ENCODE assay signal across 29 cellular contexts in the genomic region with DNA sequence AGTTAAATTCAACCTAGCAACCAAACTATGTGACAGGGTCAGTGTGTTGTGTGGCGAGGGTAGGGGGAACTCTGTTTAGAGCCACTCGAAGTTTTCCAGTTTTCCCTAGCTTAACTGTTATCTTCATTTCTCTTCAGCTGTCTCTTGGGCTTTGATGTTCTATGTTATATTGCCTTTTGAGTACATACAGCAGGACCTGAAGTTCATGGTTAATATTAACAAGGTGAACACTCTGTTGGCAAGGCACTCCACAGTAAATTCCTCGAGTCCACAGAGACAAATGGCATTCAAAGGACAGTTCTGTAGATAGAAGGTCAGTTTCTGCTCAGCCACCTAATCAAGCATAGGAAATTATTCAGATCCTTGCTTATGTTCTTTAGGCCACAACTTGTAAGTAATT.
DNase-seq lines count a peak whose midpoint lies in the region; ATAC-seq and TF ChIP-seq lines count a peak whose summit lies in the region.
"Had no signal": no experiment of that assay in that cellular context is flagged by ENCODE, and none has a peak within 500 bp of the region (broad histone marks: within the 10 kb centered on the region; RNA-seq: fewer than 3 reads in every experiment).

No MANE protein-coding gene starts in this region.

- WGBS in aorta, 2 donors = 66 to 70% methylated on average over 3 of the region's 3 CpGs

- H3K27me3 ChIP-seq in left ventricle myocardium inferior (ENCODE audit: low read depth) (no peaks in the 10 kb centered on the region), aorta (ENCODE audit: control insufficient read depth in 1 of 2, insufficient read depth in 2 of 2, low read length in 1 of 2) (no peaks in the 10 kb centered on the region)
- H3K27me3 ChIP-seq: breast epithelium, esophagus squamous epithelium had no signal

- H3K36me3 ChIP-seq in left ventricle myocardium inferior (no peaks in the 10 kb centered on the region), mucosa of descending colon (ENCODE audit: low read depth) (no peaks in the 10 kb centered on the region), aorta (ENCODE audit: control insufficient read depth in 1 of 2, insufficient read depth in 2 of 2, low read length in 1 of 2) (no peaks in the 10 kb centered on the region)
- H3K36me3 ChIP-seq: breast epithelium, esophagus squamous epithelium had no signal

- no peak overlapping the region for H3K27ac Mint-ChIP-seq in activated CD8-positive, alpha-beta T cell treated with anti-CD3 and anti-CD28 coated beads, Interleukin-2, amount 10 ng/mL, durations not matched to agents 7 days and 5 days
- H3K27ac Mint-ChIP-seq: activated CD4-positive, alpha-beta T cell treated with anti-CD3 and anti-CD28 coated beads, Interleukin-2, amount 10 ng/mL, durations not matched to agents 7 days and 5 days; activated naive CD8-positive, alpha-beta T cell treated with anti-CD3 and anti-CD28 coated beads, Interleukin-2, amount 50 U/mL, for 24 hours; B cell; CD8-positive, alpha-beta T cell; endodermal cell; naive B cell had no signal

- H3K9me3 ChIP-seq in left ventricle myocardium inferior (replicated peaks) (no peaks in the 10 kb centered on the region), mucosa of descending colon (no peaks in the 10 kb centered on the region), aorta (ENCODE audit: control insufficient read depth, low read length) (no peaks in the 10 kb centered on the region)
- H3K9me3 ChIP-seq: breast epithelium, esophagus squamous epithelium had no signal

- POLR2A ChIA-PET in activated CD8-positive, alpha-beta T cell treated with anti-CD3 and anti-CD28 coated beads, Interleukin-2, amount 10 ng/mL, durations not matched to agents 7 days and 5 days (lab: Charles Lee) = no interaction called here

- no peaks in the 10 kb centered on the region for H3K9me3 Mint-ChIP-seq in activated CD8-positive, alpha-beta T cell treated with anti-CD3 and anti-CD28 coated beads, Interleukin-2, amount 10 ng/mL, durations not matched to agents 7 days and 5 days (ENCODE audit: insufficient read depth)
- H3K9me3 Mint-ChIP-seq: activated CD4-positive, alpha-beta T cell treated with anti-CD3 and anti-CD28 coated beads, Interleukin-2, amount 10 ng/mL, durations not matched to agents 7 days and 5 days; activated naive CD8-positive, alpha-beta T cell treated with anti-CD3 and anti-CD28 coated beads, Interleukin-2, amount 50 U/mL, for 24 hours; CD8-positive, alpha-beta T cell; endodermal cell had no signal

- intact Hi-C loops in left ventricle myocardium inferior (cut with micrococcal nuclease) = loop anchor here (10.0 kb wide), 1 partner anchor 169 kb away; no protein-coding TSS in a partner anchor
- intact Hi-C loops in cardiac septum (cut with DNase I) = loop anchor here (5.0 kb wide), 1 partner anchor 147 kb away; the partner anchor contains the start of gene DPH6
- intact Hi-C loops in mucosa of descending colon (cut with DNase I, micrococcal nuclease) = no loop called here
- intact Hi-C loops in aorta (cut with DNase I) = loop anchor here (5.0 to 10.0 kb wide), 6 partner anchors 89 to 881 kb away; partner anchors contain the start of genes DPH6 (in 2 of the 2) and CDIN1 (in 1 of the 2)

- no peaks in the 10 kb centered on the region for H3K4me1 Mint-ChIP-seq in activated CD8-positive, alpha-beta T cell treated with anti-CD3 and anti-CD28 coated beads, Interleukin-2, amount 10 ng/mL, durations not matched to agents 7 days and 5 days (ENCODE audit: low read depth)
- H3K4me1 Mint-ChIP-seq: activated CD4-positive, alpha-beta T cell treated with anti-CD3 and anti-CD28 coated beads, Interleukin-2, amount 10 ng/mL, durations not matched to agents 7 days and 5 days; activated naive CD8-positive, alpha-beta T cell treated with anti-CD3 and anti-CD28 coated beads, Interleukin-2, amount 50 U/mL, for 24 hours; B cell; naive B cell had no signal

- H3K4me3 ChIP-seq in left ventricle myocardium inferior (no peak overlapping the region), mucosa of descending colon (no peak overlapping the region), aorta (ENCODE audit: low read length in 2 of 2) (no peak overlapping the region)
- H3K4me3 ChIP-seq: breast epithelium, esophagus squamous epithelium had no signal

- peaks cover 5% of the 10 kb centered on the region for H3K27me3 Mint-ChIP-seq in activated CD8-positive, alpha-beta T cell treated with anti-CD3 and anti-CD28 coated beads, Interleukin-2, amount 10 ng/mL, durations not matched to agents 7 days and 5 days (ENCODE audit: low read depth)

- ATAC-seq in mucosa of descending colon (peak; percentile 57), aorta (ENCODE audit: low FRiP score) (no peak), HG03521 (IDR thresholded peaks at IDR 0.05; ENCODE audit: unreplicated experiment) (no peak)
- no peak for ATAC-seq in activated CD8-positive, alpha-beta T cell treated with anti-CD3 and anti-CD28 coated beads, Interleukin-2, amount 10 ng/mL, durations not matched to agents 7 days and 5 days
- ATAC-seq: activated naive CD8-positive, alpha-beta T cell treated with anti-CD3 and anti-CD28 coated beads, Interleukin-2, amount 50 U/mL, for 24 hours; CD8-positive, alpha-beta T cell had no signal

- no peaks in the 10 kb centered on the region for H3K36me3 Mint-ChIP-seq in activated CD8-positive, alpha-beta T cell treated with anti-CD3 and anti-CD28 coated beads, Interleukin-2, amount 10 ng/mL, durations not matched to agents 7 days and 5 days (ENCODE audit: low read depth)
- H3K36me3 Mint-ChIP-seq: CD8-positive, alpha-beta T cell; naive B cell had no signal

- CTCF ChIA-PET in activated CD8-positive, alpha-beta T cell treated with anti-CD3 and anti-CD28 coated beads, Interleukin-2, amount 10 ng/mL, durations not matched to agents 7 days and 5 days (lab: Charles Lee) = no interaction called here

- peaks cover 80% of the 10 kb centered on the region for H3K4me1 ChIP-seq in left ventricle myocardium inferior
- H3K4me1 ChIP-seq in mucosa of descending colon (ENCODE audit: low read depth) = peaks cover 13% of the 10 kb centered on the region
- H3K4me1 ChIP-seq in aorta (ENCODE audit: control insufficient read depth in 1 of 2, insufficient read depth in 2 of 2, low read length in 2 of 2) = peaks cover 3 to 4% of the 10 kb centered on the region in 2 donors
- H3K4me1 ChIP-seq: breast epithelium had no signal

- no peak overlapping the region for H3K4me3 Mint-ChIP-seq in activated CD8-positive, alpha-beta T cell treated with anti-CD3 and anti-CD28 coated beads, Interleukin-2, amount 10 ng/mL, durations not matched to agents 7 days and 5 days
- H3K4me3 Mint-ChIP-seq: activated CD4-positive, alpha-beta T cell treated with anti-CD3 and anti-CD28 coated beads, Interleukin-2, amount 10 ng/mL, durations not matched to agents 7 days and 5 days; activated naive CD8-positive, alpha-beta T cell treated with anti-CD3 and anti-CD28 coated beads, Interleukin-2, amount 50 U/mL, for 24 hours; B cell; CD8-positive, alpha-beta T cell; endodermal cell; naive B cell had no signal

- no peak for DNase-seq in left ventricle myocardium inferior
- DNase-seq in cardiac septum (ENCODE audit: low spot score) = no peak
- DNase-seq in glomerular visceral epithelial cell (ENCODE audit: extremely low spot score) = peak; percentile 20
- DNase-seq in mucosa of descending colon = no peak
- no peak for DNase-seq in aorta
- no peak for DNase-seq in activated CD8-positive, alpha-beta T cell treated with anti-CD3 and anti-CD28 coated beads, Interleukin-2, amount 10 ng/mL, durations not matched to agents 7 days and 5 days
- no peak for DNase-seq in central memory CD4-positive, alpha-beta T cell
- DNase-seq: activated CD4-positive, alpha-beta T cell treated with anti-CD3 and anti-CD28 coated beads, Interleukin-2, amount 10 ng/mL, durations not matched to agents 7 days and 5 days; activated naive CD8-positive, alpha-beta T cell treated with anti-CD3 and anti-CD28 coated beads, Interleukin-2, amount 50 U/mL, for 24 hours; activated T-cell treated with anti-CD3 and anti-CD28 coated beads, Interleukin-2, amount 50 U/mL, for 48 hours; CD8-positive, alpha-beta T cell; DMS 273 treated with DMSO at 0.1 percent for 48 hours; endodermal cell; esophagus squamous epithelium; foreskin melanocyte; GOT3; naive B cell; NCI-H1048; NCI-H187; NCI-H2171 treated with DMSO at 0.1 percent for 48 hours; NCI-H524; nucleus accumbens; SHP77; stimulated activated CD4-positive, alpha-beta T cell treated with anti-CD3 and anti-CD28 coated beads, Interleukin-2, amount 100 ng/mL, for 24 hours; SW 1271; T1000 had no signal

- peak overlapping the region; percentile 93 for H3K27ac ChIP-seq in left ventricle myocardium inferior (replicated peaks)
- H3K27ac ChIP-seq in aorta (ENCODE audit: low read depth in 1 of 2, low read length in 2 of 2) = peak overlapping the region; percentile 68 to 76

- TF ChIP-seq CTCF in left ventricle myocardium inferior (IDR thresholded peaks at IDR 0.05; ENCODE audit: borderline replicate concordance) (no peak), mucosa of descending colon (IDR thresholded peaks at IDR 0.05) (no peak)

Comparison
In these comparisons a context has a peak if more than half of its experiments do, and no peak if none do; other contexts are left out.
1. intact Hi-C loops: an anchor here in left ventricle myocardium inferior (10.0 kb wide), cardiac septum (5.0 kb wide) and aorta (5.0 to 10.0 kb wide); none called in mucosa of descending colon.